26 cellular contexts compared by ENCODE assay signal in genomic region chr5:3221432-3221831, GRCh38.
"Had no signal": no experiment of that assay in that cellular context is flagged by ENCODE, and none has a peak within 500 bp of the region (broad histone marks: within the 10 kb centered on the region; RNA-seq: fewer than 3 reads in every experiment).

No MANE protein-coding gene starts in this region.

- H3K36me3 ChIP-seq: gastroesophageal sphincter, heart left ventricle, left lung, lower lobe of right lung had no signal

- DNase-seq: caudate nucleus; cerebellar nuclear complex; dermis blood vessel endothelial cell; dorsolateral prefrontal cortex; effector CD4-positive, alpha-beta T cell; effector memory CD4-positive, alpha-beta T cell; endodermal cell; erythroblast; foreskin keratinocyte; hypothalamus; immature natural killer cell; left cardiac atrium; left ventricle myocardium superior; lower lobe of right lung; mammary epithelial cell; mesendoderm; midbrain had no signal

- H3K4me3 Mint-ChIP-seq: central memory CD8-positive, alpha-beta T cell; endodermal cell; immature natural killer cell; memory B cell had no signal

- ATAC-seq: esophagus mucosa, foreskin keratinocyte, gastroesophageal sphincter, heart left ventricle, left cardiac atrium, left lung, left ventricle myocardium superior, lower lobe of right lung had no signal

- H3K27ac Mint-ChIP-seq: endodermal cell, immature natural killer cell, memory B cell had no signal

- H3K27ac ChIP-seq: coronary artery, dorsolateral prefrontal cortex, epithelial cell of prostate, foreskin keratinocyte, gastroesophageal sphincter, heart left ventricle, hepatocyte, left lung, lower lobe of right lung had no signal

- H3K4me1 Mint-ChIP-seq: central memory CD8-positive, alpha-beta T cell; endodermal cell; immature natural killer cell; memory B cell had no signal

- H3K4me3 ChIP-seq: coronary artery, dorsolateral prefrontal cortex, gastroesophageal sphincter, heart left ventricle, hepatocyte, left lung, lower lobe of right lung had no signal

- H3K9me3 ChIP-seq: gastroesophageal sphincter, heart left ventricle, lower lobe of right lung had no signal

- H3K36me3 Mint-ChIP-seq: immature natural killer cell, memory B cell had no signal

- H3K27me3 ChIP-seq: dorsolateral prefrontal cortex, foreskin keratinocyte, gastroesophageal sphincter, hepatocyte, left lung had no signal

- H3K27me3 Mint-ChIP-seq: central memory CD8-positive, alpha-beta T cell; memory B cell had no signal

- H3K9me3 Mint-ChIP-seq: central memory CD8-positive, alpha-beta T cell; endodermal cell; memory B cell had no signal

- H3K4me1 ChIP-seq: foreskin keratinocyte, gastroesophageal sphincter, heart left ventricle, left lung, lower lobe of right lung had no signal
